In the genomic region with DNA sequence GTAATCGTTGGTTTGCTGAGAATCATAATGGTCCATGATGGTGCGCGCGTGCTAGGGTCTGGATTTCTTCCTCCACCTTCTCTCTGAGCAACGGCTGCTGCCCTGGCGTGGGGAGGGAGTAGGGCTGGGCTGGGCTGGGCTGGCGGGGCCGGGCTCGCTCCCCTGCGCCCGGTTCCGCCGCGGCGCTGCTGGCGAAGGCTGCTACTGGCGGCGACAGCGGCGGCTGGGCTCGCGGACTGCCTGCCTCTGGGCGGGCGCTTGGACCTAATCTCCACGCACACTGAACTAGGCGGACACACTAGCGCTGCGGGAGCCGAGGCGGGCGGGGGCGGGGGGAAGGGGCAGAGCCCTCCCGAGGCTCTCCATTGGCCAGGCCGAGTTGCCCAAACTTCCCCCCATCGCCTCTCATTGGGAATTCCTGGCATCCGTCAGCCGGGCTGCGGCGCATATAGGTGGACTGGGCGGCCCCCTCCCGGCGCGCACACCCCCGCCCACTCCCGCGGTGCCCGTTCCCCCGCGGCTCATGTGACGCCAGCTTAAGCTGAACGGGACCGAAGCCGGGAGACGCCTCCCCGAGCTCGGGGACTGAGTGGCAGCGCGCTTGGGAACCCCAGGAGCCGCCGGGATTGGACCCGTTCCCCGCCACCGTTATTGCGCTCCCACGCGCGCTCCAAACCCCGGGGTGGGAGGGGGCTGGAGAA, we compare ENCODE assay signal across 1 cellular context.
A peak's percentile ranks its signal among the peaks of the same experiment; 100 is the strongest.
TF ChIP-seq lines count a peak whose summit lies in the region.

A gene (minus strand): TSS at position 282 of the 701 bp plus-strand sequence. CDS start 246 bp downstream, at position 36.

TF ChIP-seq in K562, 482 proteins besides CTCF, POLR2A, EP300 and RAD21 (continued from another document and continues in another):
- TF ChIP-seq, protein P1, sequence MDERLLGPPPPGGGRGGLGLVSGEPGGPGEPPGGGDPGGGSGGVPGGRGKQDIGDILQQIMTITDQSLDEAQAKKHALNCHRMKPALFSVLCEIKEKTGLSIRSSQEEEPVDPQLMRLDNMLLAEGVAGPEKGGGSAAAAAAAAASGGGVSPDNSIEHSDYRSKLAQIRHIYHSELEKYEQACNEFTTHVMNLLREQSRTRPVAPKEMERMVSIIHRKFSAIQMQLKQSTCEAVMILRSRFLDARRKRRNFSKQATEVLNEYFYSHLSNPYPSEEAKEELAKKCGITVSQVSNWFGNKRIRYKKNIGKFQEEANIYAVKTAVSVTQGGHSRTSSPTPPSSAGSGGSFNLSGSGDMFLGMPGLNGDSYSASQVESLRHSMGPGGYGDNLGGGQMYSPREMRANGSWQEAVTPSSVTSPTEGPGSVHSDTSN (CRISPR knock-in tag; IDR thresholded peaks at IDR 0.05; ENCODE audit: low read depth), result peak; percentile 76
- TF ChIP-seq, protein P1 (tag; conservative IDR thresholded peaks at IDR 0.05; ENCODE audit: low read depth), result peak; percentile 90
- TF ChIP-seq EP400 (IDR thresholded peaks at IDR 0.05) (peak; percentile 33; the same call in 1 of the 2 replicates), HDAC1 (IDR thresholded peaks at IDR 0.05) (peak in 1 of 2 experiments; percentile 27; a peak in 1 of 4 replicates), CBFA2T3 (IDR thresholded peaks at IDR 0.05) (peak; percentile 23; the same call in 1 of the 2 replicates), FOXJ3 (CRISPR knock-in tag; IDR thresholded peaks at IDR 0.05) (no peak), MEF2D (tag; conservative IDR thresholded peaks at IDR 0.05; ENCODE audit: low read depth) (no peak), PHF8 (IDR thresholded peaks at IDR 0.05; ENCODE audit: borderline replicate concordance, low read length) (peak; percentile 66; the same call in 1 of the 2 replicates), KLF6 (CRISPR knock-in tag; IDR thresholded peaks at IDR 0.05; ENCODE audit: borderline replicate concordance) (no peak), KLF13 (tag; IDR thresholded peaks at IDR 0.05; ENCODE audit: borderline replicate concordance, low read depth) (0 out of 2 replicates have a peak, but pooled peaks have one; percentile 21), COPS2 (conservative IDR thresholded peaks at IDR 0.05) (no peak), POLR2H (tag; IDR thresholded peaks at IDR 0.05; ENCODE audit: low read depth) (peak; percentile 75), KDM4B (IDR thresholded peaks at IDR 0.05; ENCODE audit: borderline replicate concordance in 2 of 2, low read depth in 1 of 2) (peak in 1 of 2 experiments; percentile 80; a peak in 1 of 4 replicates), HSF4 (CRISPR knock-in tag; IDR thresholded peaks at IDR 0.05; ENCODE audit: borderline replicate concordance) (no peak), ATF7 (IDR thresholded peaks at IDR 0.05) (peak; percentile 46; the same call in 1 of the 2 replicates), SMAD4 (CRISPR knock-in tag; conservative IDR thresholded peaks at IDR 0.05) (0 out of 2 replicates have a peak, but pooled peaks have one; percentile 1), ZNF551 (CRISPR knock-in tag; IDR thresholded peaks at IDR 0.05) (no peak), SP1 (CRISPR knock-in tag; IDR thresholded peaks at IDR 0.05) (peak; percentile 58; the same call in 1 of the 2 replicates), SETDB1 (IDR thresholded peaks at IDR 0.05; ENCODE audit: low read length) (no peak), JUND (IDR thresholded peaks at IDR 0.05; ENCODE audit: borderline replicate concordance, low read depth, low read length) (no peak), JUND (tag; IDR thresholded peaks at IDR 0.05; ENCODE audit: borderline replicate concordance, low read depth, low read length) (no peak), ZNF282 (CRISPR knock-in tag; IDR thresholded peaks at IDR 0.05) (no peak)
- TF ChIP-seq, protein P2, sequence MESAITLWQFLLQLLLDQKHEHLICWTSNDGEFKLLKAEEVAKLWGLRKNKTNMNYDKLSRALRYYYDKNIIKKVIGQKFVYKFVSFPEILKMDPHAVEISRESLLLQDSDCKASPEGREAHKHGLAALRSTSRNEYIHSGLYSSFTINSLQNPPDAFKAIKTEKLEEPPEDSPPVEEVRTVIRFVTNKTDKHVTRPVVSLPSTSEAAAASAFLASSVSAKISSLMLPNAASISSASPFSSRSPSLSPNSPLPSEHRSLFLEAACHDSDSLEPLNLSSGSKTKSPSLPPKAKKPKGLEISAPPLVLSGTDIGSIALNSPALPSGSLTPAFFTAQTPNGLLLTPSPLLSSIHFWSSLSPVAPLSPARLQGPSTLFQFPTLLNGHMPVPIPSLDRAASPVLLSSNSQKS (CRISPR knock-in tag; IDR thresholded peaks at IDR 0.05), result no peak
- TF ChIP-seq, protein P3, sequence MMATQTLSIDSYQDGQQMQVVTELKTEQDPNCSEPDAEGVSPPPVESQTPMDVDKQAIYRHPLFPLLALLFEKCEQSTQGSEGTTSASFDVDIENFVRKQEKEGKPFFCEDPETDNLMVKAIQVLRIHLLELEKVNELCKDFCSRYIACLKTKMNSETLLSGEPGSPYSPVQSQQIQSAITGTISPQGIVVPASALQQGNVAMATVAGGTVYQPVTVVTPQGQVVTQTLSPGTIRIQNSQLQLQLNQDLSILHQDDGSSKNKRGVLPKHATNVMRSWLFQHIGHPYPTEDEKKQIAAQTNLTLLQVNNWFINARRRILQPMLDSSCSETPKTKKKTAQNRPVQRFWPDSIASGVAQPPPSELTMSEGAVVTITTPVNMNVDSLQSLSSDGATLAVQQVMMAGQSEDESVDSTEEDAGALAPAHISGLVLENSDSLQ (IDR thresholded peaks at IDR 0.05), result peak; percentile 98
- TF ChIP-seq, protein P4, sequence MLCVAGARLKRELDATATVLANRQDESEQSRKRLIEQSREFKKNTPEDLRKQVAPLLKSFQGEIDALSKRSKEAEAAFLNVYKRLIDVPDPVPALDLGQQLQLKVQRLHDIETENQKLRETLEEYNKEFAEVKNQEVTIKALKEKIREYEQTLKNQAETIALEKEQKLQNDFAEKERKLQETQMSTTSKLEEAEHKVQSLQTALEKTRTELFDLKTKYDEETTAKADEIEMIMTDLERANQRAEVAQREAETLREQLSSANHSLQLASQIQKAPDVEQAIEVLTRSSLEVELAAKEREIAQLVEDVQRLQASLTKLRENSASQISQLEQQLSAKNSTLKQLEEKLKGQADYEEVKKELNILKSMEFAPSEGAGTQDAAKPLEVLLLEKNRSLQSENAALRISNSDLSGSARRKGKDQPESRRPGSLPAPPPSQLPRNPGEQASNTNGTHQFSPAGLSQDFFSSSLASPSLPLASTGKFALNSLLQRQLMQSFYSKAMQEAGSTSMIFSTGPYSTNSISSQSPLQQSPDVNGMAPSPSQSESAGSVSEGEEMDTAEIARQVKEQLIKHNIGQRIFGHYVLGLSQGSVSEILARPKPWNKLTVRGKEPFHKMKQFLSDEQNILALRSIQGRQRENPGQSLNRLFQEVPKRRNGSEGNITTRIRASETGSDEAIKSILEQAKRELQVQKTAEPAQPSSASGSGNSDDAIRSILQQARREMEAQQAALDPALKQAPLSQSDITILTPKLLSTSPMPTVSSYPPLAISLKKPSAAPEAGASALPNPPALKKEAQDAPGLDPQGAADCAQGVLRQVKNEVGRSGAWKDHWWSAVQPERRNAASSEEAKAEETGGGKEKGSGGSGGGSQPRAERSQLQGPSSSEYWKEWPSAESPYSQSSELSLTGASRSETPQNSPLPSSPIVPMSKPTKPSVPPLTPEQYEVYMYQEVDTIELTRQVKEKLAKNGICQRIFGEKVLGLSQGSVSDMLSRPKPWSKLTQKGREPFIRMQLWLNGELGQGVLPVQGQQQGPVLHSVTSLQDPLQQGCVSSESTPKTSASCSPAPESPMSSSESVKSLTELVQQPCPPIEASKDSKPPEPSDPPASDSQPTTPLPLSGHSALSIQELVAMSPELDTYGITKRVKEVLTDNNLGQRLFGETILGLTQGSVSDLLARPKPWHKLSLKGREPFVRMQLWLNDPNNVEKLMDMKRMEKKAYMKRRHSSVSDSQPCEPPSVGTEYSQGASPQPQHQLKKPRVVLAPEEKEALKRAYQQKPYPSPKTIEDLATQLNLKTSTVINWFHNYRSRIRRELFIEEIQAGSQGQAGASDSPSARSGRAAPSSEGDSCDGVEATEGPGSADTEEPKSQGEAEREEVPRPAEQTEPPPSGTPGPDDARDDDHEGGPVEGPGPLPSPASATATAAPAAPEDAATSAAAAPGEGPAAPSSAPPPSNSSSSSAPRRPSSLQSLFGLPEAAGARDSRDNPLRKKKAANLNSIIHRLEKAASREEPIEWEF (CRISPR knock-in tag; IDR thresholded peaks at IDR 0.05), result no peak
- TF ChIP-seq, protein P5, sequence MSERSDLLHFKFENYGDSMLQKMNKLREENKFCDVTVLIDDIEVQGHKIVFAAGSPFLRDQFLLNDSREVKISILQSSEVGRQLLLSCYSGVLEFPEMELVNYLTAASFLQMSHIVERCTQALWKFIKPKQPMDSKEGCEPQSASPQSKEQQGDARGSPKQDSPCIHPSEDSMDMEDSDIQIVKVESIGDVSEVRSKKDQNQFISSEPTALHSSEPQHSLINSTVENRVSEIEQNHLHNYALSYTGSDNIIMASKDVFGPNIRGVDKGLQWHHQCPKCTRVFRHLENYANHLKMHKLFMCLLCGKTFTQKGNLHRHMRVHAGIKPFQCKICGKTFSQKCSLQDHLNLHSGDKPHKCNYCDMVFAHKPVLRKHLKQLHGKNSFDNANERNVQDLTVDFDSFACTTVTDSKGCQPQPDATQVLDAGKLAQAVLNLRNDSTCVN (CRISPR knock-in tag; IDR thresholded peaks at IDR 0.05), result no peak
- TF ChIP-seq, protein P6, sequence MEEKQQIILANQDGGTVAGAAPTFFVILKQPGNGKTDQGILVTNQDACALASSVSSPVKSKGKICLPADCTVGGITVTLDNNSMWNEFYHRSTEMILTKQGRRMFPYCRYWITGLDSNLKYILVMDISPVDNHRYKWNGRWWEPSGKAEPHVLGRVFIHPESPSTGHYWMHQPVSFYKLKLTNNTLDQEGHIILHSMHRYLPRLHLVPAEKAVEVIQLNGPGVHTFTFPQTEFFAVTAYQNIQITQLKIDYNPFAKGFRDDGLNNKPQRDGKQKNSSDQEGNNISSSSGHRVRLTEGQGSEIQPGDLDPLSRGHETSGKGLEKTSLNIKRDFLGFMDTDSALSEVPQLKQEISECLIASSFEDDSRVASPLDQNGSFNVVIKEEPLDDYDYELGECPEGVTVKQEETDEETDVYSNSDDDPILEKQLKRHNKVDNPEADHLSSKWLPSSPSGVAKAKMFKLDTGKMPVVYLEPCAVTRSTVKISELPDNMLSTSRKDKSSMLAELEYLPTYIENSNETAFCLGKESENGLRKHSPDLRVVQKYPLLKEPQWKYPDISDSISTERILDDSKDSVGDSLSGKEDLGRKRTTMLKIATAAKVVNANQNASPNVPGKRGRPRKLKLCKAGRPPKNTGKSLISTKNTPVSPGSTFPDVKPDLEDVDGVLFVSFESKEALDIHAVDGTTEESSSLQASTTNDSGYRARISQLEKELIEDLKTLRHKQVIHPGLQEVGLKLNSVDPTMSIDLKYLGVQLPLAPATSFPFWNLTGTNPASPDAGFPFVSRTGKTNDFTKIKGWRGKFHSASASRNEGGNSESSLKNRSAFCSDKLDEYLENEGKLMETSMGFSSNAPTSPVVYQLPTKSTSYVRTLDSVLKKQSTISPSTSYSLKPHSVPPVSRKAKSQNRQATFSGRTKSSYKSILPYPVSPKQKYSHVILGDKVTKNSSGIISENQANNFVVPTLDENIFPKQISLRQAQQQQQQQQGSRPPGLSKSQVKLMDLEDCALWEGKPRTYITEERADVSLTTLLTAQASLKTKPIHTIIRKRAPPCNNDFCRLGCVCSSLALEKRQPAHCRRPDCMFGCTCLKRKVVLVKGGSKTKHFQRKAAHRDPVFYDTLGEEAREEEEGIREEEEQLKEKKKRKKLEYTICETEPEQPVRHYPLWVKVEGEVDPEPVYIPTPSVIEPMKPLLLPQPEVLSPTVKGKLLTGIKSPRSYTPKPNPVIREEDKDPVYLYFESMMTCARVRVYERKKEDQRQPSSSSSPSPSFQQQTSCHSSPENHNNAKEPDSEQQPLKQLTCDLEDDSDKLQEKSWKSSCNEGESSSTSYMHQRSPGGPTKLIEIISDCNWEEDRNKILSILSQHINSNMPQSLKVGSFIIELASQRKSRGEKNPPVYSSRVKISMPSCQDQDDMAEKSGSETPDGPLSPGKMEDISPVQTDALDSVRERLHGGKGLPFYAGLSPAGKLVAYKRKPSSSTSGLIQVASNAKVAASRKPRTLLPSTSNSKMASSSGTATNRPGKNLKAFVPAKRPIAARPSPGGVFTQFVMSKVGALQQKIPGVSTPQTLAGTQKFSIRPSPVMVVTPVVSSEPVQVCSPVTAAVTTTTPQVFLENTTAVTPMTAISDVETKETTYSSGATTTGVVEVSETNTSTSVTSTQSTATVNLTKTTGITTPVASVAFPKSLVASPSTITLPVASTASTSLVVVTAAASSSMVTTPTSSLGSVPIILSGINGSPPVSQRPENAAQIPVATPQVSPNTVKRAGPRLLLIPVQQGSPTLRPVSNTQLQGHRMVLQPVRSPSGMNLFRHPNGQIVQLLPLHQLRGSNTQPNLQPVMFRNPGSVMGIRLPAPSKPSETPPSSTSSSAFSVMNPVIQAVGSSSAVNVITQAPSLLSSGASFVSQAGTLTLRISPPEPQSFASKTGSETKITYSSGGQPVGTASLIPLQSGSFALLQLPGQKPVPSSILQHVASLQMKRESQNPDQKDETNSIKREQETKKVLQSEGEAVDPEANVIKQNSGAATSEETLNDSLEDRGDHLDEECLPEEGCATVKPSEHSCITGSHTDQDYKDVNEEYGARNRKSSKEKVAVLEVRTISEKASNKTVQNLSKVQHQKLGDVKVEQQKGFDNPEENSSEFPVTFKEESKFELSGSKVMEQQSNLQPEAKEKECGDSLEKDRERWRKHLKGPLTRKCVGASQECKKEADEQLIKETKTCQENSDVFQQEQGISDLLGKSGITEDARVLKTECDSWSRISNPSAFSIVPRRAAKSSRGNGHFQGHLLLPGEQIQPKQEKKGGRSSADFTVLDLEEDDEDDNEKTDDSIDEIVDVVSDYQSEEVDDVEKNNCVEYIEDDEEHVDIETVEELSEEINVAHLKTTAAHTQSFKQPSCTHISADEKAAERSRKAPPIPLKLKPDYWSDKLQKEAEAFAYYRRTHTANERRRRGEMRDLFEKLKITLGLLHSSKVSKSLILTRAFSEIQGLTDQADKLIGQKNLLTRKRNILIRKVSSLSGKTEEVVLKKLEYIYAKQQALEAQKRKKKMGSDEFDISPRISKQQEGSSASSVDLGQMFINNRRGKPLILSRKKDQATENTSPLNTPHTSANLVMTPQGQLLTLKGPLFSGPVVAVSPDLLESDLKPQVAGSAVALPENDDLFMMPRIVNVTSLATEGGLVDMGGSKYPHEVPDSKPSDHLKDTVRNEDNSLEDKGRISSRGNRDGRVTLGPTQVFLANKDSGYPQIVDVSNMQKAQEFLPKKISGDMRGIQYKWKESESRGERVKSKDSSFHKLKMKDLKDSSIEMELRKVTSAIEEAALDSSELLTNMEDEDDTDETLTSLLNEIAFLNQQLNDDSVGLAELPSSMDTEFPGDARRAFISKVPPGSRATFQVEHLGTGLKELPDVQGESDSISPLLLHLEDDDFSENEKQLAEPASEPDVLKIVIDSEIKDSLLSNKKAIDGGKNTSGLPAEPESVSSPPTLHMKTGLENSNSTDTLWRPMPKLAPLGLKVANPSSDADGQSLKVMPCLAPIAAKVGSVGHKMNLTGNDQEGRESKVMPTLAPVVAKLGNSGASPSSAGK (IDR thresholded peaks at IDR 0.05), result 0 out of 2 replicates have a peak, but pooled peaks have one; percentile 33
